In genomic region chr9:69137311-69137710, GRCh38 we compare ENCODE assay signal across 15 cellular contexts.
"Had no signal": no experiment of that assay in that cellular context is flagged by ENCODE, and none has a peak within 500 bp of the region (broad histone marks: within the 10 kb centered on the region; RNA-seq: fewer than 3 reads in every experiment).

No MANE protein-coding gene starts in this region.

- H3K36me3 Mint-ChIP-seq: natural killer cell treated with Interleukin-12 subunit alpha and Interleukin-12 subunit beta and Interleukin-15 and Interleukin-18, amount 100 ng/mL, for 72 hours; stimulated activated naive B cell treated with anti-CD40 and anti-IgM and Interleukin-4, amounts not matched to agents 10 μg/mL and 1 μg/mL and 100 μg/mL, for 72 hours had no signal

- ATAC-seq: gastroesophageal sphincter; natural killer cell treated with Interleukin-12 subunit alpha and Interleukin-12 subunit beta and Interleukin-15 and Interleukin-18, amount 100 ng/mL, for 72 hours; stimulated activated naive B cell treated with anti-CD40 and anti-IgM and Interleukin-4, amounts not matched to agents 10 μg/mL and 1 μg/mL and 100 μg/mL, for 72 hours; stimulated activated naive CD8-positive, alpha-beta T cell treated with anti-CD3 and anti-CD28 coated beads, Interleukin-15, amount 100 ng/mL, for 72 hours had no signal

- H3K4me3 Mint-ChIP-seq: immature natural killer cell; natural killer cell treated with Interleukin-12 subunit alpha and Interleukin-12 subunit beta and Interleukin-15 and Interleukin-18, amount 100 ng/mL, for 72 hours; stimulated activated naive B cell treated with anti-CD40 and anti-IgM and Interleukin-4, amounts not matched to agents 10 μg/mL and 1 μg/mL and 100 μg/mL, for 72 hours; stimulated activated naive CD8-positive, alpha-beta T cell treated with anti-CD3 and anti-CD28 coated beads, Interleukin-15, amount 100 ng/mL, for 72 hours had no signal

- DNase-seq: effector memory CD4-positive, alpha-beta T cell; esophagus squamous epithelium; foreskin fibroblast; immature natural killer cell; mammary epithelial cell; midbrain; spleen; stimulated activated CD4-positive, alpha-beta T cell treated with anti-CD3 and anti-CD28 coated beads, Interleukin-15, amount 100 ng/mL, for 24 hours; stimulated activated CD4-positive, alpha-beta T cell treated with anti-CD3 and anti-CD28 coated beads, Interleukin-1b, Interleukin-23, amount 100 ng/mL, for 48 hours; stimulated activated CD4-positive, alpha-beta T cell treated with anti-CD3 and anti-CD28 coated beads, Interleukin-4, amount 100 ng/mL, for 24 hours; stimulated activated naive B cell treated with anti-CD40 and anti-IgM and Interleukin-4, amounts not matched to agents 10 μg/mL and 1 μg/mL and 100 μg/mL, for 72 hours; stimulated activated naive CD8-positive, alpha-beta T cell treated with anti-CD3 and anti-CD28 coated beads, Interleukin-15, amount 100 ng/mL, for 72 hours; testis had no signal

- H3K9me3 Mint-ChIP-seq: immature natural killer cell; natural killer cell treated with Interleukin-12 subunit alpha and Interleukin-12 subunit beta and Interleukin-15 and Interleukin-18, amount 100 ng/mL, for 72 hours; stimulated activated naive B cell treated with anti-CD40 and anti-IgM and Interleukin-4, amounts not matched to agents 10 μg/mL and 1 μg/mL and 100 μg/mL, for 72 hours; stimulated activated naive CD8-positive, alpha-beta T cell treated with anti-CD3 and anti-CD28 coated beads, Interleukin-15, amount 100 ng/mL, for 72 hours had no signal

- H3K27ac Mint-ChIP-seq: immature natural killer cell; natural killer cell treated with Interleukin-12 subunit alpha and Interleukin-12 subunit beta and Interleukin-15 and Interleukin-18, amount 100 ng/mL, for 72 hours; stimulated activated naive B cell treated with anti-CD40 and anti-IgM and Interleukin-4, amounts not matched to agents 10 μg/mL and 1 μg/mL and 100 μg/mL, for 72 hours had no signal

- H3K4me1 Mint-ChIP-seq: stimulated activated naive CD8-positive, alpha-beta T cell treated with anti-CD3 and anti-CD28 coated beads, Interleukin-15, amount 100 ng/mL, for 72 hours had no signal

- H3K27me3 Mint-ChIP-seq: natural killer cell treated with Interleukin-12 subunit alpha and Interleukin-12 subunit beta and Interleukin-15 and Interleukin-18, amount 100 ng/mL, for 72 hours; stimulated activated naive B cell treated with anti-CD40 and anti-IgM and Interleukin-4, amounts not matched to agents 10 μg/mL and 1 μg/mL and 100 μg/mL, for 72 hours; stimulated activated naive CD8-positive, alpha-beta T cell treated with anti-CD3 and anti-CD28 coated beads, Interleukin-15, amount 100 ng/mL, for 72 hours had no signal
